Comparison of ENCODE assay signal across 1 cellular context in genomic region chr3:49358217-49358883, GRCh38.
A peak's percentile ranks its signal among the peaks of the same experiment; 100 is the strongest.
TF ChIP-seq lines count a peak whose summit lies in the region.

Gene GPX1 (minus strand): TSS chr3:49358353. CDS start chr3:49358278, 75 bp downstream.

TF ChIP-seq in HepG2, 621 proteins besides CTCF, POLR2A, EP300 and RAD21 (continued from another document and continues in another):
- TF ChIP-seq ZNF800 (CRISPR knock-in tag; IDR thresholded peaks at IDR 0.05), result peak; percentile 81; the same call in 1 of the 2 replicates
- TF ChIP-seq YY1 (IDR thresholded peaks at IDR 0.05; ENCODE audit: insufficient read depth, insufficient replicate concordance, low read depth, low read length), result peak; percentile 76
- peak; percentile 99 for TF ChIP-seq AKAP8 (CRISPR knock-in tag; IDR thresholded peaks at IDR 0.05)
- TF ChIP-seq TAF15 (IDR thresholded peaks at IDR 0.05; ENCODE audit: low read depth, low read length, poor library complexity, severe bottlenecking), result peak; percentile 84
- peak; percentile 80 for TF ChIP-seq HNRNPLL (IDR thresholded peaks at IDR 0.05; ENCODE audit: low read depth, low read length, poor library complexity, severe bottlenecking)
- peak; percentile 73; the same call in 1 of the 2 replicates for TF ChIP-seq THAP7 (CRISPR knock-in tag; IDR thresholded peaks at IDR 0.05)
- peak; percentile 68; the same call in 1 of the 2 replicates for TF ChIP-seq NAIF1 (CRISPR knock-in tag; IDR thresholded peaks at IDR 0.05; ENCODE audit: borderline replicate concordance)
- TF ChIP-seq MLXIP (CRISPR knock-in tag; IDR thresholded peaks at IDR 0.05; ENCODE audit: borderline replicate concordance), result no peak; the same call in 1 of the 2 replicates
- TF ChIP-seq SETDB1 (CRISPR knock-in tag; IDR thresholded peaks at IDR 0.05; ENCODE audit: borderline replicate concordance), result no peak
- no peak; the same call in 1 of the 2 replicates for TF ChIP-seq ETS1 (CRISPR knock-in tag; IDR thresholded peaks at IDR 0.05)
- no peak for TF ChIP-seq TCF12 (IDR thresholded peaks at IDR 0.05)
- peak; percentile 22; the same call in 1 of the 2 replicates for TF ChIP-seq TCF12 (CRISPR knock-in tag; IDR thresholded peaks at IDR 0.05)
- no peak for TF ChIP-seq SOX6 (IDR thresholded peaks at IDR 0.05)
- TF ChIP-seq SOX6 (CRISPR knock-in tag; IDR thresholded peaks at IDR 0.05), result peak; percentile 75
- TF ChIP-seq EEA1 (CRISPR knock-in tag; IDR thresholded peaks at IDR 0.05; ENCODE audit: borderline replicate concordance), result no peak
- 0 out of 4 replicates have a peak, but pooled peaks of 1 of the 2 experiments have one; percentile 21 for TF ChIP-seq NR2F1 (CRISPR knock-in tag; IDR thresholded peaks at IDR 0.05)
- peak; percentile 94 for TF ChIP-seq BRF2 (CRISPR knock-in tag; IDR thresholded peaks at IDR 0.05)
- peak; percentile 68; the same call in 1 of the 2 replicates for TF ChIP-seq RXRB (CRISPR knock-in tag; IDR thresholded peaks at IDR 0.05; ENCODE audit: borderline replicate concordance)
- TF ChIP-seq POLR2G (IDR thresholded peaks at IDR 0.05; ENCODE audit: low read depth, low read length), result peak; percentile 89
- no peak for TF ChIP-seq SOX13 (IDR thresholded peaks at IDR 0.05)
- peak in 1 of 2 experiments; percentile 64; a peak in 2 of 4 replicates for TF ChIP-seq SOX13 (CRISPR knock-in tag; conservative IDR thresholded peaks at IDR 0.05 in 1 of 2, IDR thresholded peaks at IDR 0.05 in 1 of 2)
- peak; percentile 43 for TF ChIP-seq ZEB1 (IDR thresholded peaks at IDR 0.05; ENCODE audit: insufficient replicate concordance, low read depth)
- 0 out of 4 replicates have a peak, but pooled peaks of 1 of the 2 experiments have one; percentile 75 for TF ChIP-seq ATF4 (CRISPR knock-in tag; IDR thresholded peaks at IDR 0.05)
- TF ChIP-seq KLF9 (CRISPR knock-in tag; IDR thresholded peaks at IDR 0.05; ENCODE audit: low read depth), result peak; percentile 57; the same call in 1 of the 2 replicates
- peak; percentile 1; the same call in 1 of the 2 replicates for TF ChIP-seq SIX1 (CRISPR knock-in tag; IDR thresholded peaks at IDR 0.05; ENCODE audit: borderline replicate concordance)
- TF ChIP-seq ZNF430 (CRISPR knock-in tag; IDR thresholded peaks at IDR 0.05), result peak; percentile 80; the same call in 1 of the 2 replicates
- TF ChIP-seq KMT2B (CRISPR knock-in tag; IDR thresholded peaks at IDR 0.05), result no peak; the same call in 1 of the 2 replicates
- peak; percentile 96; the same call in 1 of the 2 replicates for TF ChIP-seq IRX3 (CRISPR knock-in tag; IDR thresholded peaks at IDR 0.05; ENCODE audit: borderline replicate concordance, low read depth)
- TF ChIP-seq YEATS4 (CRISPR knock-in tag; IDR thresholded peaks at IDR 0.05; ENCODE audit: borderline replicate concordance), result peak; percentile 92
- peak; percentile 75 for TF ChIP-seq MXD3 (CRISPR knock-in tag; IDR thresholded peaks at IDR 0.05)
- TF ChIP-seq NCOR1 (IDR thresholded peaks at IDR 0.05; ENCODE audit: borderline replicate concordance, low read length), result peak; percentile 30; the same call in 1 of the 2 replicates
- TF ChIP-seq UBTF (CRISPR knock-in tag; IDR thresholded peaks at IDR 0.05), result peak; percentile 86
- TF ChIP-seq CHD2 (IDR thresholded peaks at IDR 0.05; ENCODE audit: low read depth, low read length), result no peak
- no peak for TF ChIP-seq U2AF2 (IDR thresholded peaks at IDR 0.05; ENCODE audit: low read depth, low read length)
- TF ChIP-seq FOXC1 (CRISPR knock-in tag; IDR thresholded peaks at IDR 0.05; ENCODE audit: borderline replicate concordance), result peak; percentile 68; the same call in 1 of the 2 replicates
- peak; percentile 81 for TF ChIP-seq SP5 (CRISPR knock-in tag; IDR thresholded peaks at IDR 0.05; ENCODE audit: borderline replicate concordance, low read depth)
- TF ChIP-seq MAFK (conservative IDR thresholded peaks at IDR 0.05 in 1 of 2, IDR thresholded peaks at IDR 0.05 in 1 of 2; ENCODE audit: low read length in 2 of 2), result no peak
- peak; percentile 38; the same call in 1 of the 2 replicates for TF ChIP-seq PAXIP1 (CRISPR knock-in tag; conservative IDR thresholded peaks at IDR 0.05)
- TF ChIP-seq ZFX (CRISPR knock-in tag; IDR thresholded peaks at IDR 0.05; ENCODE audit: low read depth), result peak; percentile 80; the same call in 1 of the 2 replicates
- TF ChIP-seq ZNF558 (CRISPR knock-in tag; IDR thresholded peaks at IDR 0.05; ENCODE audit: borderline replicate concordance), result peak; percentile 89
- TF ChIP-seq NBN (conservative IDR thresholded peaks at IDR 0.05), result no peak
